ENCODE assay signal across 19 cellular contexts in genomic region chr2:27198068-27198467, GRCh38. TPM values are rescaled to one million over a fixed set of nuclear protein-coding genes. Genes with fewer than 3 reads are reported as not detected.
"Had no signal": no experiment of that assay in that cellular context is flagged by ENCODE, and none has a peak within 500 bp of the region (broad histone marks: within the 10 kb centered on the region; RNA-seq: fewer than 3 reads in every experiment).

No MANE protein-coding gene starts in this region.

RNA-seq across cellular contexts. Expression of gene TCF23, which starts 49.3 kb away (rescaled TPM):
- total RNA-seq: activated CD4-positive, alpha-beta memory T cell treated with anti-CD3 and anti-CD28 coated beads for 36 hours; activated CD4-positive, alpha-beta T cell treated with anti-CD3 and anti-CD28 coated beads, Interleukin-2, amount 10 ng/mL, durations not matched to agents 24 days and 14 days; activated CD8-positive, alpha-beta memory T cell treated with anti-CD3 and anti-CD28 coated beads for 36 hours; activated CD8-positive, alpha-beta T cell treated with anti-CD3 and anti-CD28 coated beads for 36 hours; activated naive CD4-positive, alpha-beta T cell treated with anti-CD3 and anti-CD28 coated beads for 36 hours; activated naive CD8-positive, alpha-beta T cell treated with anti-CD3 and anti-CD28 coated beads for 36 hours; activated T-cell treated with anti-CD3 and anti-CD28 coated beads, Interleukin-2, amount 50 U/mL, for 4 hours; activated T-cell treated with anti-CD3 and anti-CD28 coated beads, Interleukin-2, amount 50 U/mL, for 72 hours; activated T-helper 1 cell treated with anti-CD3 and anti-CD28 coated beads, Interleukin-12 subunit alpha, Interleukin-12 subunit beta, Interleukin-2, Interleukin-4 antibody, amounts not matched to agents 30 ng/mL and 10 ng/mL and 1 ng/mL, durations not matched to agents 14 hours and 24 hours and 36 hours; activated T-helper 17 cell treated with anti-CD3 and anti-CD28 coated beads, Interleukin-2, amount 50 U/mL, for 72 hours; astrocyte; breast epithelium; cardiac septum; cerebellum had no signal
- polyA plus RNA-seq: aorta had no signal

RNA-seq across cellular contexts. Expression of gene PRR30, which starts 58.9 kb away (rescaled TPM):
- total RNA-seq: activated B cell treated with CpG ODN at 0.5 μM for 24 hours; activated CD4-positive, alpha-beta memory T cell treated with anti-CD3 and anti-CD28 coated beads for 36 hours; activated CD4-positive, alpha-beta T cell treated with anti-CD3 and anti-CD28 coated beads, Interleukin-2, amount 10 ng/mL, durations not matched to agents 24 days and 14 days; activated CD8-positive, alpha-beta memory T cell treated with anti-CD3 and anti-CD28 coated beads for 36 hours; activated CD8-positive, alpha-beta T cell treated with anti-CD3 and anti-CD28 coated beads for 36 hours; activated naive CD4-positive, alpha-beta T cell treated with anti-CD3 and anti-CD28 coated beads for 36 hours; activated naive CD4-positive, alpha-beta T cell treated with anti-CD3 and anti-CD28 coated beads, Interleukin-2, amount 50 U/mL, for 72 hours; activated naive CD8-positive, alpha-beta T cell treated with anti-CD3 and anti-CD28 coated beads for 36 hours; activated T-cell treated with anti-CD3 and anti-CD28 coated beads, Interleukin-2, amount 50 U/mL, for 4 hours; activated T-cell treated with anti-CD3 and anti-CD28 coated beads, Interleukin-2, amount 50 U/mL, for 72 hours; activated T-helper 1 cell treated with anti-CD3 and anti-CD28 coated beads, Interleukin-12 subunit alpha, Interleukin-12 subunit beta, Interleukin-2, Interleukin-4 antibody, amounts not matched to agents 30 ng/mL and 10 ng/mL and 1 ng/mL, durations not matched to agents 14 hours and 24 hours and 36 hours; activated T-helper 17 cell treated with anti-CD3 and anti-CD28 coated beads, Interleukin-2, amount 50 U/mL, for 72 hours; adrenal gland; aorta; astrocyte; body of pancreas; breast epithelium; cardiac septum; cerebellum had no signal
- polyA plus RNA-seq: adrenal gland, aorta had no signal
